19 cellular contexts compared by ENCODE assay signal in the genomic region with DNA sequence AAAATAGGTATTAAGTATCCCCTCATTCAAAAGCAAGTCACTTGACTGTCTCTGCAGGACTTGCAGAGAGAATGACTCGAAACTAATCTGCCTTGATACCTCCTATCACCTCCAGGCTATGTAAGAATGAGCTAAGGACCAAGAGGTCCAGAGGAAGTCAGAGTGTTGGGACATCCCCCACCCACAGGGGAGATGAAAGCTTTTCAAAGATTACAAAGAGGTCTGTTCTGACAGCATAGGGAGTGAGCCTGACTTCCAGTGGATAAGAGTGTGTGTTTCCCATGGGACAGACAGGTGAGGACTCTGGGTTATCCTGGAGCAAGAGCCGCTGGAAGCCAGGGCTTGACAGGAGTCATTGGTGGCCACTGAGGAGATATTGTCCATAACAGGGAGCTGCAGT.
"Had no signal": no experiment of that assay in that cellular context is flagged by ENCODE, and none has a peak within 500 bp of the region (broad histone marks: within the 10 kb centered on the region; RNA-seq: fewer than 3 reads in every experiment).

No MANE protein-coding gene starts in this region.

- H3K27ac Mint-ChIP-seq: activated CD8-positive, alpha-beta memory T cell treated with anti-CD3 and anti-CD28 coated beads, Interleukin-2, amount 10 ng/mL, durations not matched to agents 7 days and 5 days; activated naive CD4-positive, alpha-beta T cell treated with anti-CD3 and anti-CD28 coated beads, Interleukin-2, amount 50 U/mL, for 72 hours; memory B cell had no signal

- H3K4me3 Mint-ChIP-seq: activated CD8-positive, alpha-beta memory T cell treated with anti-CD3 and anti-CD28 coated beads, Interleukin-2, amount 10 ng/mL, durations not matched to agents 7 days and 5 days; memory B cell; naive thymus-derived CD8-positive, alpha-beta T cell had no signal

- H3K4me1 Mint-ChIP-seq: activated CD8-positive, alpha-beta memory T cell treated with anti-CD3 and anti-CD28 coated beads, Interleukin-2, amount 10 ng/mL, durations not matched to agents 7 days and 5 days had no signal

- DNase-seq: activated CD4-positive, alpha-beta T cell treated with anti-CD3 and anti-CD28 coated beads for 1 hour; activated CD4-positive, alpha-beta T cell treated with anti-CD3 and anti-CD28 coated beads, Interleukin-2, amount 50 U/mL, for 4 hours; activated CD8-positive, alpha-beta memory T cell treated with anti-CD3 and anti-CD28 coated beads, Interleukin-2, amount 10 ng/mL, durations not matched to agents 7 days and 5 days; activated effector memory CD4-positive, alpha-beta T cell treated with Interleukin-2 at 50 U/mL for 16 hours; activated T-cell treated with anti-CD3 and anti-CD28 coated beads, Interleukin-2, amount 50 U/mL, for 1 hour; body of pancreas; caudate nucleus; colonic mucosa; hippocampal formation; kidney; left ventricle myocardium inferior; naive thymus-derived CD8-positive, alpha-beta T cell; pancreas; sigmoid colon; spleen; thyroid gland had no signal

- H3K27me3 Mint-ChIP-seq: activated CD8-positive, alpha-beta memory T cell treated with anti-CD3 and anti-CD28 coated beads, Interleukin-2, amount 10 ng/mL, durations not matched to agents 7 days and 5 days; memory B cell; naive thymus-derived CD8-positive, alpha-beta T cell had no signal

- H3K36me3 Mint-ChIP-seq: activated CD8-positive, alpha-beta memory T cell treated with anti-CD3 and anti-CD28 coated beads, Interleukin-2, amount 10 ng/mL, durations not matched to agents 7 days and 5 days had no signal

- ATAC-seq: activated CD8-positive, alpha-beta memory T cell treated with anti-CD3 and anti-CD28 coated beads, Interleukin-2, amount 10 ng/mL, durations not matched to agents 7 days and 5 days; body of pancreas; esophagus mucosa; naive thymus-derived CD8-positive, alpha-beta T cell; pancreas had no signal
